ENCODE assay signal across 15 cellular contexts in the genomic region with DNA sequence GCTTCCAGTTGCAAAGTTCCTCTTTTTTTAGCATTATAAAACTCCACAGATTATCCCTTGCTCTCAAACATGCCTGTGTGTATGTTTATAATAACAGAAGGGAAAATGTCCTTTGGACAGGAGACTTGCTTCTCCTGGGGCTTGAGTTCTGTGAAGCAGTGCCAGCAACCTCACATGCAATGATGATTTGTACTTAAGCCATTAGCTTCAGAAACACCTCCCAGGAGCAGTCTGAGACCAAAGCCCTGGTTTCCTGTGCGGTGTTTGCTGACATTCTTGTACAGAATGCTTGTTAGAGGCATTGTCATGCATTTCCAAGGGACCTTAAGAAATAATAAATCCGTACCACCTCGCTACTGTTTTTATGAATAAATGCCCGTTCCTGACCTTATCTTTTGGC.
"Had no signal": no experiment of that assay in that cellular context is flagged by ENCODE, and none has a peak within 500 bp of the region (broad histone marks: within the 10 kb centered on the region; RNA-seq: fewer than 3 reads in every experiment).

No MANE protein-coding gene starts in this region.

- H3K9me3 ChIP-seq: gastrocnemius medialis, mucosa of descending colon, neutrophil, upper lobe of left lung had no signal

- H3K4me3 ChIP-seq: dorsolateral prefrontal cortex, gastrocnemius medialis, mucosa of descending colon, spleen, upper lobe of left lung had no signal

- H3K27ac ChIP-seq: dorsolateral prefrontal cortex, gastrocnemius medialis, neutrophil, spleen, upper lobe of left lung had no signal

- H3K4me1 ChIP-seq: gastrocnemius medialis, spleen, upper lobe of left lung had no signal

- H3K27me3 ChIP-seq: dorsolateral prefrontal cortex, gastrocnemius medialis, neutrophil, spleen, upper lobe of left lung had no signal

- DNase-seq: activated B cell treated with CpG ODN at 0.5 μM for 24 hours; activated CD4-positive, alpha-beta T cell treated with anti-CD3 and anti-CD28 coated beads, Interleukin-2, amount 10 ng/mL, durations not matched to agents 24 days and 14 days; activated gamma-delta T cell treated with Interleukin-2 at 50 U/mL for 16 hours; activated naive CD8-positive, alpha-beta T cell treated with anti-CD3 and anti-CD28 coated beads for 36 hours; amygdala; dorsolateral prefrontal cortex; erythroblast; gastrocnemius medialis; left colon; mucosa of descending colon; naive thymus-derived CD8-positive, alpha-beta T cell; spleen; upper lobe of left lung had no signal

- H3K36me3 ChIP-seq: gastrocnemius medialis, neutrophil, spleen, upper lobe of left lung had no signal

- ATAC-seq: gastrocnemius medialis; left colon; mucosa of descending colon; naive thymus-derived CD8-positive, alpha-beta T cell; sciatic nerve had no signal
